13 cellular contexts compared by ENCODE assay signal in genomic region chr13:40193290-40194203, GRCh38.
DNase-seq lines count a peak whose midpoint lies in the region.
"Had no signal": no experiment of that assay in that cellular context is flagged by ENCODE, and none has a peak within 500 bp of the region (broad histone marks: within the 10 kb centered on the region; RNA-seq: fewer than 3 reads in every experiment).

No MANE protein-coding gene starts in this region.

- H3K36me3 ChIP-seq in esophagus (ENCODE audit: control insufficient read depth in 2 of 2, insufficient read depth in 2 of 2, low read length in 1 of 2) (no peaks in the 10 kb centered on the region), mesenchymal stem cell (ENCODE audit: control insufficient read depth in 1 of 2, insufficient read depth in 2 of 2, low read depth in 1 of 2, low read length in 2 of 2) (no peaks in the 10 kb centered on the region), skeletal muscle satellite cell (ENCODE audit: insufficient read depth, low read length) (no peaks in the 10 kb centered on the region)
- H3K36me3 ChIP-seq: BLaER1, SJSA1 had no signal

- H3K9ac ChIP-seq in mesenchymal stem cell (ENCODE audit: low read length) (peak overlapping the region; percentile 86), skeletal muscle satellite cell (ENCODE audit: low read depth, low read length) (peak overlapping the region; percentile 43)
- H3K9ac ChIP-seq: BLaER1 had no signal

- H4K91ac ChIP-seq in mesenchymal stem cell (ENCODE audit: low read length): no peak overlapping the region

- H3K4me3 ChIP-seq in esophagus (ENCODE audit: low read depth in 1 of 2, low read length in 2 of 2): no peak overlapping the region
- peak overlapping the region in 1 of 2 experiments; percentile 56 for H3K4me3 ChIP-seq in mesenchymal stem cell (ENCODE audit: insufficient read depth in 1 of 2, low read depth in 1 of 2, low read length in 2 of 2)
- H3K4me3 ChIP-seq in skeletal muscle satellite cell (ENCODE audit: low read length): peak overlapping the region; percentile 15
- H3K4me3 ChIP-seq: BLaER1, SJSA1 had no signal

- no peak overlapping the region for H3K23ac ChIP-seq in mesenchymal stem cell (ENCODE audit: low read length in 2 of 2)

- no peak overlapping the region for H2AK5ac ChIP-seq in mesenchymal stem cell (ENCODE audit: low read length, severe bottlenecking)

- H2BK120ac ChIP-seq in mesenchymal stem cell (ENCODE audit: low read depth, low read length): no peak overlapping the region

- no peak overlapping the region for H3K4ac ChIP-seq in mesenchymal stem cell (ENCODE audit: low read depth in 1 of 2, low read length in 2 of 2)

- H3K4me1 ChIP-seq in esophagus (ENCODE audit: control insufficient read depth in 2 of 2, insufficient read depth in 2 of 2, low read length in 1 of 2) (peaks cover 9 to 11% of the 10 kb centered on the region in 2 donors), mesenchymal stem cell (ENCODE audit: control insufficient read depth, insufficient read depth, low read depth, low read length) (peaks cover 9% of the 10 kb centered on the region), skeletal muscle satellite cell (ENCODE audit: control insufficient read depth, insufficient read depth, low read length) (peaks cover 52% of the 10 kb centered on the region)
- H3K4me1 ChIP-seq: SJSA1 had no signal

- peak overlapping the region; percentile 65 to 75 for H3K27ac ChIP-seq in esophagus (ENCODE audit: low read depth in 2 of 2, low read length in 1 of 2)
- H3K27ac ChIP-seq in mesenchymal stem cell (ENCODE audit: low read length, poor library complexity, severe bottlenecking): no peak overlapping the region
- H3K27ac ChIP-seq: BLaER1, SJSA1 had no signal

- no peak overlapping the region for H2AFZ ChIP-seq in mesenchymal stem cell (ENCODE audit: low read depth, low read length)

- H3K18ac ChIP-seq in mesenchymal stem cell (ENCODE audit: low read depth in 1 of 2, low read length in 2 of 2): no peak overlapping the region

- H2BK5ac ChIP-seq in mesenchymal stem cell (ENCODE audit: low read depth, low read length, poor library complexity, severe bottlenecking): no peak overlapping the region

- WGBS in esophagus, 2 donors: 54 to 71% methylated on average over 18 of the region's 18 CpGs
- WGBS in mesenchymal stem cell: 94% methylated on average over 17 of the region's 18 CpGs

- H3K27me3 ChIP-seq in esophagus (ENCODE audit: control insufficient read depth in 1 of 2, insufficient read depth in 2 of 2, low read length in 2 of 2) (no peaks in the 10 kb centered on the region), mesenchymal stem cell (ENCODE audit: control insufficient read depth in 1 of 2, insufficient read depth in 1 of 2, low read length in 2 of 2) (no peaks in the 10 kb centered on the region), skeletal muscle satellite cell (ENCODE audit: control insufficient read depth, insufficient read depth, low read length) (no peaks in the 10 kb centered on the region)
- H3K27me3 ChIP-seq: BLaER1, SJSA1 had no signal

- H3K9me3 ChIP-seq in esophagus (ENCODE audit: control insufficient read depth in 2 of 2, insufficient read depth in 1 of 2, low read depth in 1 of 2, low read length in 1 of 2) (no peaks in the 10 kb centered on the region), mesenchymal stem cell (ENCODE audit: control insufficient read depth, low read length) (no peaks in the 10 kb centered on the region), skeletal muscle satellite cell (replicated peaks; ENCODE audit: low read length) (no peaks in the 10 kb centered on the region)
- H3K9me3 ChIP-seq: BLaER1, SJSA1 had no signal

- intact Hi-C loops in posterior vena cava (cut with DNase I): no loop called here

- H3K14ac ChIP-seq in mesenchymal stem cell (ENCODE audit: low read length in 2 of 2): no peak overlapping the region

- no peak overlapping the region for H2BK12ac ChIP-seq in mesenchymal stem cell (ENCODE audit: low read length in 2 of 2)

- peak; percentile 18 for DNase-seq in EL
- no peak for DNase-seq in mesenchymal stem cell
- DNase-seq in posterior vena cava (ENCODE audit: low spot score): no peak
- no peak for DNase-seq in SKM-1 (lab: John Stamatoyannopoulos, UW; ENCODE audit: unreplicated experiment)
- no peak for DNase-seq in effector CD8-positive, alpha-beta T cell (lab: John Stamatoyannopoulos, UW)
- DNase-seq in activated CD4-positive, CD25-positive, alpha-beta regulatory T cell treated with anti-CD3 and anti-CD28 coated beads, Interleukin-2, amount 50 U/mL, for 72 hours: no peak
- DNase-seq: activated CD4-positive, alpha-beta T cell treated with anti-CD3 and anti-CD28 coated beads, Interleukin-2, amount 10 ng/mL, durations not matched to agents 24 days and 14 days; activated naive CD8-positive, alpha-beta T cell treated with anti-CD3 and anti-CD28 coated beads, Interleukin-2, amount 10 ng/mL, durations not matched to agents 7 days and 5 days; erythroblast had no signal

- H3K79me1 ChIP-seq in mesenchymal stem cell (replicated peaks; ENCODE audit: low read length, poor library complexity, severe bottlenecking): no peaks in the 10 kb centered on the region

- H3K4me2 ChIP-seq in mesenchymal stem cell (ENCODE audit: low read length, poor library complexity, severe bottlenecking) (no peak overlapping the region), skeletal muscle satellite cell (ENCODE audit: low read length) (peak overlapping the region; percentile 52)
- H3K4me2 ChIP-seq: BLaER1 had no signal

- no peak overlapping the region for H2BK15ac ChIP-seq in mesenchymal stem cell (ENCODE audit: low read depth, poor library complexity, severe bottlenecking)

- no peak overlapping the region for H4K8ac ChIP-seq in mesenchymal stem cell (ENCODE audit: low read length)
